21 cellular contexts compared by ENCODE assay signal in genomic region chr22:46609175-46609690, GRCh38. TPM values are rescaled to one million over a fixed set of nuclear protein-coding genes. Genes with fewer than 3 reads are reported as not detected.
A peak's percentile ranks its signal among the peaks of the same experiment; 100 is the strongest.
DNase-seq lines count a peak whose midpoint lies in the region; TF ChIP-seq lines count a peak whose summit lies in the region.
"Had no signal": no experiment of that assay in that cellular context is flagged by ENCODE, and none has a peak within 500 bp of the region (broad histone marks: within the 10 kb centered on the region; RNA-seq: fewer than 3 reads in every experiment).

No MANE protein-coding gene starts in this region.

- peak overlapping the region; percentile 31 for H3K4me2 ChIP-seq in neural progenitor cell

- peak overlapping the region; percentile 70 for H3K27ac ChIP-seq in neural progenitor cell
- H3K27ac ChIP-seq: foreskin keratinocyte, thyroid gland, VCaP had no signal

- no peaks in the 10 kb centered on the region for H3K9me3 Mint-ChIP-seq in Caco-2 (ENCODE audit: unreplicated experiment)
- no peaks in the 10 kb centered on the region for H3K9me3 Mint-ChIP-seq in dendritic cell treated with granulocyte-macrophage colony-stimulating factor and Interleukin-4, amounts not matched to agents 40 ng/mL and 50 ng/mL, for 4 days
- H3K9me3 Mint-ChIP-seq in neural progenitor cell, result peaks cover 10% of the 10 kb centered on the region
- H3K9me3 Mint-ChIP-seq: activated CD4-positive, alpha-beta memory T cell treated with anti-CD3 and anti-CD28 coated beads for 36 hours; stimulated activated naive B cell treated with anti-CD40 and anti-IgM and Interleukin-4, amounts not matched to agents 10 μg/mL and 1 μg/mL and 100 μg/mL, for 72 hours had no signal

- POLR2A ChIA-PET in Caco-2 (lab: Charles Lee), result no interaction called here
- POLR2A ChIA-PET in GM10248 (lab: Yijun Ruan, JAX), result interaction anchor here (0.5 kb wide), 1 partner anchor 10 kb away, joined by 6 read pairs; no protein-coding TSS in a partner anchor

- H3K79me2 ChIP-seq in neural progenitor cell (ENCODE audit: low read depth), result peaks cover 15% of the 10 kb centered on the region

- DNase-seq in Caco-2 (no peak), HuH-7 (ENCODE audit: low spot score) (peak; percentile 84), neural progenitor cell (ENCODE audit: low spot score) (peak; percentile 44), Kasumi-1 (lab: John Stamatoyannopoulos, UW) (no peak), GM10248 (ENCODE audit: extremely low spot score) (no peak)
- no peak for DNase-seq in stimulated activated naive CD4-positive, alpha-beta T cell treated with Interleukin-2 at 50 U/mL for 16 hours (lab: John Stamatoyannopoulos, UW)
- DNase-seq: activated CD4-positive, alpha-beta memory T cell treated with anti-CD3 and anti-CD28 coated beads for 36 hours; activated naive CD4-positive, alpha-beta T cell treated with anti-CD3 and anti-CD28 coated beads for 36 hours; central memory CD4-positive, alpha-beta T cell; foreskin keratinocyte; islet precursor cell; naive thymus-derived CD4-positive, alpha-beta T cell; NCI-H146; NCI-H69; SHP77; stimulated activated CD4-positive, alpha-beta T cell treated with anti-CD3 and anti-CD28 coated beads, Interleukin-1b, Interleukin-23, amount 100 ng/mL, for 48 hours; stimulated activated naive B cell treated with anti-CD40 and anti-IgM and Interleukin-4, amounts not matched to agents 10 μg/mL and 1 μg/mL and 100 μg/mL, for 72 hours; T-helper 1 cell; thyroid gland had no signal

- peak overlapping the region; percentile 75 for H3K27ac Mint-ChIP-seq in Caco-2 (ENCODE audit: unreplicated experiment)
- H3K27ac Mint-ChIP-seq in dendritic cell treated with granulocyte-macrophage colony-stimulating factor and Interleukin-4, amounts not matched to agents 40 ng/mL and 50 ng/mL, for 4 days, result peak overlapping the region; percentile 60
- no peak overlapping the region for H3K27ac Mint-ChIP-seq in neural progenitor cell
- H3K27ac Mint-ChIP-seq: activated CD4-positive, alpha-beta memory T cell treated with anti-CD3 and anti-CD28 coated beads for 36 hours; activated naive CD4-positive, alpha-beta T cell treated with anti-CD3 and anti-CD28 coated beads for 36 hours; naive thymus-derived CD4-positive, alpha-beta T cell; stimulated activated naive B cell treated with anti-CD40 and anti-IgM and Interleukin-4, amounts not matched to agents 10 μg/mL and 1 μg/mL and 100 μg/mL, for 72 hours had no signal

- H3F3A ChIP-seq in neural progenitor cell (ENCODE audit: low read depth), result peaks cover 9% of the 10 kb centered on the region

- H3K4me3 Mint-ChIP-seq in Caco-2 (ENCODE audit: unreplicated experiment) (no peak overlapping the region), neural progenitor cell (peak overlapping the region; percentile 24)
- H3K4me3 Mint-ChIP-seq in dendritic cell treated with granulocyte-macrophage colony-stimulating factor and Interleukin-4, amounts not matched to agents 40 ng/mL and 50 ng/mL, for 4 days, result no peak overlapping the region
- H3K4me3 Mint-ChIP-seq: activated CD4-positive, alpha-beta memory T cell treated with anti-CD3 and anti-CD28 coated beads for 36 hours; activated naive CD4-positive, alpha-beta T cell treated with anti-CD3 and anti-CD28 coated beads for 36 hours; naive thymus-derived CD4-positive, alpha-beta T cell; stimulated activated naive B cell treated with anti-CD40 and anti-IgM and Interleukin-4, amounts not matched to agents 10 μg/mL and 1 μg/mL and 100 μg/mL, for 72 hours had no signal

- no peak overlapping the region for H3K4me3 ChIP-seq in Caco-2 (ENCODE audit: low read depth, low read length)
- no peak overlapping the region for H3K4me3 ChIP-seq in neural progenitor cell
- H3K4me3 ChIP-seq: thyroid gland had no signal

- H3K36me3 ChIP-seq in Caco-2 (ENCODE audit: control insufficient read depth, insufficient read depth, low read length) (no peaks in the 10 kb centered on the region), neural progenitor cell (no peaks in the 10 kb centered on the region)
- H3K36me3 ChIP-seq: thyroid gland had no signal

- H3K4me1 Mint-ChIP-seq in Caco-2 (ENCODE audit: low read depth, unreplicated experiment), result peaks cover 14% of the 10 kb centered on the region
- H3K4me1 Mint-ChIP-seq in dendritic cell treated with granulocyte-macrophage colony-stimulating factor and Interleukin-4, amounts not matched to agents 40 ng/mL and 50 ng/mL, for 4 days (ENCODE audit: low read depth), result peaks cover 63% of the 10 kb centered on the region
- H3K4me1 Mint-ChIP-seq in neural progenitor cell, result peaks cover 36% of the 10 kb centered on the region

- H3K36me3 Mint-ChIP-seq in Caco-2 (ENCODE audit: insufficient read depth, unreplicated experiment) (no peaks in the 10 kb centered on the region), neural progenitor cell (no peaks in the 10 kb centered on the region)
- H3K36me3 Mint-ChIP-seq in dendritic cell treated with granulocyte-macrophage colony-stimulating factor and Interleukin-4, amounts not matched to agents 40 ng/mL and 50 ng/mL, for 4 days (ENCODE audit: low read depth), result peaks cover 25% of the 10 kb centered on the region
- H3K36me3 Mint-ChIP-seq: activated CD4-positive, alpha-beta memory T cell treated with anti-CD3 and anti-CD28 coated beads for 36 hours had no signal

- H3K9me3 ChIP-seq in Caco-2 (no peaks in the 10 kb centered on the region), neural progenitor cell (ENCODE audit: low read depth) (no peaks in the 10 kb centered on the region)
- H3K9me3 ChIP-seq: thyroid gland had no signal

- H3K27me3 Mint-ChIP-seq in Caco-2 (ENCODE audit: insufficient read depth, unreplicated experiment) (no peaks in the 10 kb centered on the region), neural progenitor cell (ENCODE audit: insufficient read depth, low read depth) (no peaks in the 10 kb centered on the region)
- no peaks in the 10 kb centered on the region for H3K27me3 Mint-ChIP-seq in dendritic cell treated with granulocyte-macrophage colony-stimulating factor and Interleukin-4, amounts not matched to agents 40 ng/mL and 50 ng/mL, for 4 days
- H3K27me3 Mint-ChIP-seq: activated CD4-positive, alpha-beta memory T cell treated with anti-CD3 and anti-CD28 coated beads for 36 hours; naive thymus-derived CD4-positive, alpha-beta T cell; stimulated activated naive B cell treated with anti-CD40 and anti-IgM and Interleukin-4, amounts not matched to agents 10 μg/mL and 1 μg/mL and 100 μg/mL, for 72 hours had no signal

- no peak overlapping the region for H3K9ac ChIP-seq in neural progenitor cell

- H3K4me1 ChIP-seq in Caco-2, result peaks cover 12% of the 10 kb centered on the region
- H3K4me1 ChIP-seq in neural progenitor cell, result peaks cover 11% of the 10 kb centered on the region
- H3K4me1 ChIP-seq: foreskin keratinocyte had no signal

- intact Hi-C loops in Caco-2 (cut with micrococcal nuclease; ENCODE audit: unreplicated experiment), result no loop called here
- intact Hi-C loops in dendritic cell treated with granulocyte-macrophage colony-stimulating factor and Interleukin-4, amounts not matched to agents 40 ng/mL and 50 ng/mL, for 4 days (cut with micrococcal nuclease), result no loop called here

- H2AFZ ChIP-seq in neural progenitor cell (replicated peaks), result no peak overlapping the region

- H4K20me1 ChIP-seq in neural progenitor cell (ENCODE audit: low read depth), result peaks cover 9% of the 10 kb centered on the region

- no peak for TF ChIP-seq CTCF in Caco-2 (IDR thresholded peaks at IDR 0.05; ENCODE audit: insufficient read depth in 1 of 2, low read depth in 1 of 2, low read length in 1 of 2, severe bottlenecking in 1 of 2, unreplicated experiment in 1 of 2)
- no peak for TF ChIP-seq CTCF in neural progenitor cell (IDR thresholded peaks at IDR 0.05)
- TF ChIP-seq CTCF in GM10248 (IDR thresholded peaks at IDR 0.05; ENCODE audit: control extremely low read depth, extremely low read depth, low read depth, missing control alignments), result no peak

- no peaks in the 10 kb centered on the region for H3K27me3 ChIP-seq in Caco-2 (replicated peaks; ENCODE audit: control insufficient read depth, insufficient read depth, low read length)
- H3K27me3 ChIP-seq in neural progenitor cell, result no peaks in the 10 kb centered on the region
- H3K27me3 ChIP-seq: thyroid gland had no signal

- BruUV-seq in Caco-2 (replicated peaks; lab: Mats Ljungman, UMichigan), result no TSS peak

- CTCF ChIA-PET in Caco-2 (lab: Charles Lee) (no interaction called here), GM10248 (lab: Yijun Ruan, JAX) (no interaction called here)

RNA-seq across cellular contexts. Expression of gene GRAMD4, which starts 11.0 kb away (rescaled TPM):
- total RNA-seq in Caco-2 (2022) (20.8 and 23.4 TPM in 2 replicates), neural progenitor cell (ENCODE audit: low replicate concordance) (30.2 and 32.2 TPM in 2 replicates)

Comparison
In these comparisons a context has a peak if more than half of its experiments do, and no peak if none do; other contexts are left out.
1. DNase-seq: peak in HuH-7 (single experiment) and neural progenitor cell (single experiment); none in Caco-2 (0 of 2), stimulated activated naive CD4-positive, alpha-beta T cell treated with Interleukin-2 at 50 U/mL for 16 hours (single experiment), Kasumi-1 (0 of 2) and GM10248 (single experiment).